In the genomic region with DNA sequence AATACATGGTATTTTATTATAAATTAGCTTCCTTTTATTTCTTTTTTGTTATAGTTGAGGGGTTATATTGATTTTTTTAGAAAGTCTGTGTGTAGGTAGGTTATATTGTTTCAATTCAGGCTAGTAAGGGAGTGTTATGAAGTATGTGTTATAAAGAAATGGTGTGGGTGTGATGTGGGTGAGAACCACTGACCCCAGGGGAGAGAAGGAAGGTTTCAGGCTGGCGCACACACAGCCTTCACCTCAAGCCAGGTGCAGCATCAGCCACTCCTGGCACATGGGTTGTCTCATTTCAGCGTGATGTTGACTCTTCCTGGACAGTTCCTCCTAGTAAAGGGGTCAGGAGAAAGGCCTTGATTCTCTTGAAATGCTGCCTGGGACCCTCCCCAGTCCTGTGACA, we compare ENCODE assay signal across 28 cellular contexts.
"Had no signal": no experiment of that assay in that cellular context is flagged by ENCODE, and none has a peak within 500 bp of the region (broad histone marks: within the 10 kb centered on the region; RNA-seq: fewer than 3 reads in every experiment).

No MANE protein-coding gene starts in this region.

- DNase-seq: activated CD4-positive, alpha-beta memory T cell treated with anti-CD3 and anti-CD28 coated beads for 36 hours; activated CD4-positive, alpha-beta T cell treated with anti-CD3 and anti-CD28 coated beads for 36 hours; activated CD4-positive, alpha-beta T cell treated with anti-CD3 and anti-CD28 coated beads, Interleukin-2, amount 10 ng/mL, durations not matched to agents 24 days and 14 days; activated CD4-positive, CD25-positive, alpha-beta regulatory T cell; activated CD4-positive, CD25-positive, alpha-beta regulatory T cell treated with anti-CD3 and anti-CD28 coated beads, Interleukin-2, amount 50 U/mL, for 72 hours; activated CD8-positive, alpha-beta memory T cell treated with anti-CD3 and anti-CD28 coated beads, Interleukin-2, amount 10 ng/mL, durations not matched to agents 7 days and 5 days; activated CD8-positive, alpha-beta memory T cell treated with anti-CD3 and anti-CD28 coated beads, Interleukin-2, amount 50 U/mL, for 4 hours; activated CD8-positive, alpha-beta T cell treated with anti-CD3 and anti-CD28 coated beads, Interleukin-2, amount 10 ng/mL, durations not matched to agents 7 days and 5 days; activated gamma-delta T cell; activated naive CD4-positive, alpha-beta T cell; activated naive CD4-positive, alpha-beta T cell treated with anti-CD3 and anti-CD28 coated beads, Interleukin-2, amount 10 ng/mL, durations not matched to agents 7 days and 5 days; activated naive CD8-positive, alpha-beta T cell treated with anti-CD3 and anti-CD28 coated beads, Interleukin-2, amount 10 ng/mL, durations not matched to agents 7 days and 5 days; activated T-cell treated with anti-CD3 and anti-CD28 coated beads, Interleukin-2, amount 50 U/mL, for 1 hour; activated T-cell treated with anti-CD3 and anti-CD28 coated beads, Interleukin-2, amount 50 U/mL, for 48 hours; dorsolateral prefrontal cortex; effector memory CD4-positive, alpha-beta T cell; erythroblast; foreskin keratinocyte; gastrocnemius medialis; glutamatergic neuron; heart left ventricle; T-cell had no signal

- ATAC-seq: activated CD4-positive, alpha-beta T cell treated with anti-CD3 and anti-CD28 coated beads for 36 hours; activated CD8-positive, alpha-beta memory T cell treated with anti-CD3 and anti-CD28 coated beads, Interleukin-2, amount 10 ng/mL, durations not matched to agents 7 days and 5 days; activated CD8-positive, alpha-beta T cell treated with anti-CD3 and anti-CD28 coated beads, Interleukin-2, amount 10 ng/mL, durations not matched to agents 7 days and 5 days; activated naive CD4-positive, alpha-beta T cell treated with anti-CD3 and anti-CD28 coated beads, Interleukin-2, amount 50 U/mL, for 72 hours; foreskin keratinocyte; gastrocnemius medialis; heart left ventricle; T-cell had no signal

- H3K27ac ChIP-seq: ascending aorta, breast epithelium, cardiac muscle cell, coronary artery, dorsolateral prefrontal cortex, esophagus muscularis mucosa, foreskin keratinocyte, gastrocnemius medialis, heart left ventricle had no signal

- H3K4me1 ChIP-seq: ascending aorta, breast epithelium, foreskin keratinocyte, gastrocnemius medialis had no signal

- H3K36me3 ChIP-seq: ascending aorta, breast epithelium, cardiac muscle cell, esophagus muscularis mucosa, gastrocnemius medialis, heart left ventricle had no signal

- H3K4me3 ChIP-seq: ascending aorta, breast epithelium, cardiac muscle cell, coronary artery, dorsolateral prefrontal cortex, esophagus muscularis mucosa, gastrocnemius medialis, heart left ventricle had no signal

- H3K27me3 ChIP-seq: ascending aorta, breast epithelium, cardiac muscle cell, foreskin keratinocyte, gastrocnemius medialis had no signal

- H3K9me3 ChIP-seq: ascending aorta, breast epithelium, esophagus muscularis mucosa, gastrocnemius medialis, heart left ventricle had no signal
